In the genomic region with DNA sequence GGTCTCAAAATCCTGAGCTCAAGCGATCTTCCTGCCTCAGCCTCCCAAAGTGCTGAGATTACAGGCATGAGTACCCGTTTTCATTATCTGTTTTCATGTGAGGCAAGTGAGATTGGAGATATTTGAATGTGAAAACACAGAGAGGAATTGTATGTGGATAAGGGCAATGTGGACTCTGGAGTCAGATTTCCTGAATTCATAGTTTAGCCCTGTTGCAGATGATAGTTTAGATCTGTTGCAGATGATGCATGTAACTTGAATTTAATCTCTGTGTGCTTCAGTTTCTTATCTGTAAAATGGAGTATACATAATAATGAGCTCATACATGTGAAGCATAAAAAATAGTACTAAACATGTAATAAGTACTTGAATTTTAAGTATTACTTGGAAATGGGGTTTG, we compare ENCODE assay signal across 19 cellular contexts. TPM values are rescaled to one million over a fixed set of nuclear protein-coding genes. Genes with fewer than 3 reads are reported as not detected.
"Had no signal": no experiment of that assay in that cellular context is flagged by ENCODE, and none has a peak within 500 bp of the region (broad histone marks: within the 10 kb centered on the region; RNA-seq: fewer than 3 reads in every experiment).

No MANE protein-coding gene starts in this region.

- H3K4me3 ChIP-seq: coronary artery, mucosa of descending colon, ovary, skin epidermis, upper lobe of left lung had no signal

- H3K36me3 ChIP-seq: ovary, upper lobe of left lung had no signal

- H3K27me3 ChIP-seq: ovary, upper lobe of left lung had no signal

- H3K9me3 ChIP-seq: mucosa of descending colon, ovary, SK-N-SH, upper lobe of left lung had no signal

- DNase-seq: activated B cell treated with CpG ODN at 0.5 μM for 24 hours; activated CD4-positive, alpha-beta T cell treated with anti-CD3 and anti-CD28 coated beads, Interleukin-2, amount 10 ng/mL, durations not matched to agents 7 days and 5 days; activated CD8-positive, alpha-beta memory T cell treated with anti-CD3 and anti-CD28 coated beads for 24 hours; activated naive CD4-positive, alpha-beta T cell treated with Interleukin-2 at 50 U/mL for 16 hours; activated naive CD8-positive, alpha-beta T cell treated with anti-CD3 and anti-CD28 coated beads, Interleukin-2, amount 50 U/mL, for 24 hours; caudate nucleus; effector memory CD4-positive, alpha-beta T cell; mucosa of descending colon; ovary; retina; SK-N-SH; upper lobe of left lung had no signal

- H3K9ac ChIP-seq: SK-N-SH had no signal

- H3K27ac ChIP-seq: coronary artery, ovary had no signal

- H3K4me2 ChIP-seq: SK-N-SH had no signal

- H3K9me2 ChIP-seq: SK-N-SH had no signal

- ATAC-seq: activated naive CD8-positive, alpha-beta T cell treated with anti-CD3 and anti-CD28 coated beads, Interleukin-2, amount 50 U/mL, for 24 hours; natural killer cell treated with Interleukin-12 subunit alpha and Interleukin-12 subunit beta and Interleukin-15 and Interleukin-18, amount 100 ng/mL, for 72 hours; stimulated activated effector memory CD8-positive, alpha-beta T cell treated with anti-CD3 and anti-CD28 coated beads, Interleukin-12 subunit alpha, Interleukin-12 subunit beta, amount 100 ng/mL, for 72 hours had no signal

RNA-seq across cellular contexts. Expression of a gene that starts 13.3 kb away (rescaled TPM):
- total RNA-seq: activated B cell treated with CpG ODN at 0.5 μM for 24 hours; activated CD4-positive, alpha-beta T cell treated with anti-CD3 and anti-CD28 coated beads, Interleukin-2, amount 10 ng/mL, durations not matched to agents 7 days and 5 days; lung microvascular endothelial cell; mucosa of descending colon; natural killer cell treated with Interleukin-12 subunit alpha and Interleukin-12 subunit beta and Interleukin-15 and Interleukin-18, amount 100 ng/mL, for 72 hours; ovary; subcutaneous adipose tissue; T-helper 1 cell treated with Interleukin-12 subunit alpha and Interleukin-12 subunit beta and Interleukin-4 antibody, amounts not matched to agents 30 ng/mL and 1 ng/mL, for 36 hours; upper lobe of left lung had no signal
- polyA plus RNA-seq: ovary, SK-N-SH had no signal
